In the genomic region with DNA sequence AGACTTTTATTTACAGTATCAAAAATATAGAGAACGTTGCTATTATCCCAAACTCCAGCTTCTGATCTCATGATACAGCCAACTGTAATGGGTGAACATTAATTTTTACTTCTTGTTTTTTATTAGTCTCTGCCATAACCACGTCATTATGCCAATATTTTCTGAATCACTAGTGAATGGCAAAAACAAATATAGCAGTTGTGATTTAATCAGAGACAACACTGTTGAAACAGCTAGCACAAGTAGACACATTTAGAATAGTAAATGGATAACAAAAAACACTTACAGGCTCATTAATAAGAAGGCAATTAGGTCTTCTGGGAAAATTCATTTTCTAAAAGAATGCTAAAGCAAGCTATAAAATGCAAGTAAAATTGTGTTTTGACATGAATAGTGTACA, we compare ENCODE assay signal across 12 cellular contexts.
"Had no signal": no experiment of that assay in that cellular context is flagged by ENCODE, and none has a peak within 500 bp of the region (broad histone marks: within the 10 kb centered on the region; RNA-seq: fewer than 3 reads in every experiment).

No MANE protein-coding gene starts in this region.

- ATAC-seq: naive thymus-derived CD8-positive, alpha-beta T cell; stimulated activated naive B cell treated with anti-CD40 and anti-IgM and Interleukin-4, amounts not matched to agents 10 μg/mL and 1 μg/mL and 100 μg/mL, for 72 hours had no signal

- H3K9me3 ChIP-seq: left lung, pancreas, transverse colon had no signal

- H3K27ac ChIP-seq: left lung had no signal

- DNase-seq: activated CD4-positive, alpha-beta T cell treated with anti-CD3 and anti-CD28 coated beads, Interleukin-2, amount 10 ng/mL, durations not matched to agents 7 days and 5 days; activated CD8-positive, alpha-beta memory T cell treated with anti-CD3 and anti-CD28 coated beads for 24 hours; activated naive CD8-positive, alpha-beta T cell treated with anti-CD3 and anti-CD28 coated beads for 36 hours; dermis blood vessel endothelial cell; endodermal cell; kidney; left lung; naive thymus-derived CD8-positive, alpha-beta T cell; pancreas; stimulated activated CD4-positive, alpha-beta T cell treated with anti-CD3 and anti-CD28 coated beads, Interleukin-2, amount 100 ng/mL, for 48 hours; stimulated activated naive B cell treated with anti-CD40 and anti-IgM and Interleukin-4, amounts not matched to agents 10 μg/mL and 1 μg/mL and 100 μg/mL, for 72 hours; transverse colon had no signal

- H3K4me3 ChIP-seq: left lung, pancreas, transverse colon had no signal

- FAIRE-seq: pancreas had no signal

- H3K27me3 ChIP-seq: pancreas, transverse colon had no signal

- H3K36me3 ChIP-seq: left lung, pancreas, transverse colon had no signal
